In the genomic region with DNA sequence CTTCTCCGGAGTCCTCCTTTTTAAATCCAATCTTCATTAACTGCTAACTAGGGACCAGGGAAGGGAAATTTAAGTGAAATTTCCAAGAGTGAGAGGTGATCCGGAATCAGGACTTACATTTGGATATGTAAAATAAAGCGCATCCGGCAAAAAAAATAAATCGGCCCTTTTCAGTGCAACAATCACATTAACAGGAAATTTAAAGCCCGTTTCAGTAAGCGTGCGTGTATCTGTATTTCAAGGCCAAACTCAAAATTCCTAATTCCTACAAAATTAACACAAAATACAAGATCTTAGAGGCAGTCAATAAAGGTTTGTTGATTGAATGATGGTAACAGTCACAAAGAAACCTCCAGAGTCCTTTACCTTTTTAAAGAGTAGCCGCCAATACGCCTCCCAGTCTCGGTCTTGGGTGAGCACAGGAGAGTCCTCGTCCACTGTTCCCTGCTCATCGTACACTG, we compare ENCODE assay signal across 1 cellular context.
TF ChIP-seq lines count a peak whose summit lies in the region.

No MANE protein-coding gene starts in this region.

TF ChIP-seq in K562, 482 proteins besides CTCF, POLR2A, EP300 and RAD21 (continued from another document and continues in another):
- TF ChIP-seq KLF13 (tag; IDR thresholded peaks at IDR 0.05; ENCODE audit: borderline replicate concordance, low read depth) (no peak), PHF8 (IDR thresholded peaks at IDR 0.05; ENCODE audit: borderline replicate concordance, low read length) (no peak), MCM2 (IDR thresholded peaks at IDR 0.05; ENCODE audit: low read depth) (no peak), MTA2 (IDR thresholded peaks at IDR 0.05; ENCODE audit: low read depth) (no peak), FOXJ2 (tag; IDR thresholded peaks at IDR 0.05) (0 out of 2 replicates have a peak, but pooled peaks have one; percentile 31), SREBF2 (CRISPR knock-in tag; IDR thresholded peaks at IDR 0.05) (no peak), FOS (IDR thresholded peaks at IDR 0.05; ENCODE audit: extremely low read depth, insufficient read length) (no peak), ZNF12 (CRISPR knock-in tag; IDR thresholded peaks at IDR 0.05) (no peak; the same call in 1 of the 2 replicates), KLF1 (tag; IDR thresholded peaks at IDR 0.05) (no peak), RFX5 (IDR thresholded peaks at IDR 0.05; ENCODE audit: low read depth, low read length) (no peak), ARID1B (IDR thresholded peaks at IDR 0.05) (no peak), FOSL1 (tag; conservative IDR thresholded peaks at IDR 0.05) (no peak), TGIF2 (CRISPR knock-in tag; IDR thresholded peaks at IDR 0.05) (no peak), ZNF507 (tag; conservative IDR thresholded peaks at IDR 0.05) (no peak), ARNT (IDR thresholded peaks at IDR 0.05) (no peak), ZNF780A (CRISPR knock-in tag; IDR thresholded peaks at IDR 0.05) (no peak), SMAD1 (IDR thresholded peaks at IDR 0.05; ENCODE audit: low read depth, low read length, partially characterized antibody) (no peak), NFIC (IDR thresholded peaks at IDR 0.05) (no peak), RUNX1 (IDR thresholded peaks at IDR 0.05; ENCODE audit: low read depth) (no peak), SIX5 (IDR thresholded peaks at IDR 0.05; ENCODE audit: borderline replicate concordance in 1 of 2, insufficient read depth in 1 of 2, low read depth in 1 of 2, low read length in 2 of 2) (no peak), TCFL5 (CRISPR knock-in tag; conservative IDR thresholded peaks at IDR 0.05) (no peak), NR1H2 (CRISPR knock-in tag; IDR thresholded peaks at IDR 0.05) (no peak), NRF1 (conservative IDR thresholded peaks at IDR 0.05 in 1 of 2, IDR thresholded peaks at IDR 0.05 in 1 of 2) (no peak), CBX1 (IDR thresholded peaks at IDR 0.05; ENCODE audit: low read depth) (no peak), POLR2B (IDR thresholded peaks at IDR 0.05; ENCODE audit: low read depth, partially characterized antibody) (peak; percentile 13), DPF2 (IDR thresholded peaks at IDR 0.05) (0 out of 2 replicates have a peak, but pooled peaks have one; percentile 14), ETS2 (tag; IDR thresholded peaks at IDR 0.05; ENCODE audit: borderline replicate concordance, poor library complexity, severe bottlenecking) (no peak), NCOR1 (IDR thresholded peaks at IDR 0.05) (no peak), MAFK (IDR thresholded peaks at IDR 0.05; ENCODE audit: low read length) (no peak)
- TF ChIP-seq, protein P1, sequence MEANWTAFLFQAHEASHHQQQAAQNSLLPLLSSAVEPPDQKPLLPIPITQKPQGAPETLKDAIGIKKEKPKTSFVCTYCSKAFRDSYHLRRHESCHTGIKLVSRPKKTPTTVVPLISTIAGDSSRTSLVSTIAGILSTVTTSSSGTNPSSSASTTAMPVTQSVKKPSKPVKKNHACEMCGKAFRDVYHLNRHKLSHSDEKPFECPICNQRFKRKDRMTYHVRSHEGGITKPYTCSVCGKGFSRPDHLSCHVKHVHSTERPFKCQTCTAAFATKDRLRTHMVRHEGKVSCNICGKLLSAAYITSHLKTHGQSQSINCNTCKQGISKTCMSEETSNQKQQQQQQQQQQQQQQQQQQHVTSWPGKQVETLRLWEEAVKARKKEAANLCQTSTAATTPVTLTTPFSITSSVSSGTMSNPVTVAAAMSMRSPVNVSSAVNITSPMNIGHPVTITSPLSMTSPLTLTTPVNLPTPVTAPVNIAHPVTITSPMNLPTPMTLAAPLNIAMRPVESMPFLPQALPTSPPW (CRISPR knock-in tag; IDR thresholded peaks at IDR 0.05), result no peak
- TF ChIP-seq, protein P2, sequence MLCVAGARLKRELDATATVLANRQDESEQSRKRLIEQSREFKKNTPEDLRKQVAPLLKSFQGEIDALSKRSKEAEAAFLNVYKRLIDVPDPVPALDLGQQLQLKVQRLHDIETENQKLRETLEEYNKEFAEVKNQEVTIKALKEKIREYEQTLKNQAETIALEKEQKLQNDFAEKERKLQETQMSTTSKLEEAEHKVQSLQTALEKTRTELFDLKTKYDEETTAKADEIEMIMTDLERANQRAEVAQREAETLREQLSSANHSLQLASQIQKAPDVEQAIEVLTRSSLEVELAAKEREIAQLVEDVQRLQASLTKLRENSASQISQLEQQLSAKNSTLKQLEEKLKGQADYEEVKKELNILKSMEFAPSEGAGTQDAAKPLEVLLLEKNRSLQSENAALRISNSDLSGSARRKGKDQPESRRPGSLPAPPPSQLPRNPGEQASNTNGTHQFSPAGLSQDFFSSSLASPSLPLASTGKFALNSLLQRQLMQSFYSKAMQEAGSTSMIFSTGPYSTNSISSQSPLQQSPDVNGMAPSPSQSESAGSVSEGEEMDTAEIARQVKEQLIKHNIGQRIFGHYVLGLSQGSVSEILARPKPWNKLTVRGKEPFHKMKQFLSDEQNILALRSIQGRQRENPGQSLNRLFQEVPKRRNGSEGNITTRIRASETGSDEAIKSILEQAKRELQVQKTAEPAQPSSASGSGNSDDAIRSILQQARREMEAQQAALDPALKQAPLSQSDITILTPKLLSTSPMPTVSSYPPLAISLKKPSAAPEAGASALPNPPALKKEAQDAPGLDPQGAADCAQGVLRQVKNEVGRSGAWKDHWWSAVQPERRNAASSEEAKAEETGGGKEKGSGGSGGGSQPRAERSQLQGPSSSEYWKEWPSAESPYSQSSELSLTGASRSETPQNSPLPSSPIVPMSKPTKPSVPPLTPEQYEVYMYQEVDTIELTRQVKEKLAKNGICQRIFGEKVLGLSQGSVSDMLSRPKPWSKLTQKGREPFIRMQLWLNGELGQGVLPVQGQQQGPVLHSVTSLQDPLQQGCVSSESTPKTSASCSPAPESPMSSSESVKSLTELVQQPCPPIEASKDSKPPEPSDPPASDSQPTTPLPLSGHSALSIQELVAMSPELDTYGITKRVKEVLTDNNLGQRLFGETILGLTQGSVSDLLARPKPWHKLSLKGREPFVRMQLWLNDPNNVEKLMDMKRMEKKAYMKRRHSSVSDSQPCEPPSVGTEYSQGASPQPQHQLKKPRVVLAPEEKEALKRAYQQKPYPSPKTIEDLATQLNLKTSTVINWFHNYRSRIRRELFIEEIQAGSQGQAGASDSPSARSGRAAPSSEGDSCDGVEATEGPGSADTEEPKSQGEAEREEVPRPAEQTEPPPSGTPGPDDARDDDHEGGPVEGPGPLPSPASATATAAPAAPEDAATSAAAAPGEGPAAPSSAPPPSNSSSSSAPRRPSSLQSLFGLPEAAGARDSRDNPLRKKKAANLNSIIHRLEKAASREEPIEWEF (CRISPR knock-in tag; IDR thresholded peaks at IDR 0.05), result 0 out of 2 replicates have a peak, but pooled peaks have one; percentile 18
- TF ChIP-seq, protein P3, sequence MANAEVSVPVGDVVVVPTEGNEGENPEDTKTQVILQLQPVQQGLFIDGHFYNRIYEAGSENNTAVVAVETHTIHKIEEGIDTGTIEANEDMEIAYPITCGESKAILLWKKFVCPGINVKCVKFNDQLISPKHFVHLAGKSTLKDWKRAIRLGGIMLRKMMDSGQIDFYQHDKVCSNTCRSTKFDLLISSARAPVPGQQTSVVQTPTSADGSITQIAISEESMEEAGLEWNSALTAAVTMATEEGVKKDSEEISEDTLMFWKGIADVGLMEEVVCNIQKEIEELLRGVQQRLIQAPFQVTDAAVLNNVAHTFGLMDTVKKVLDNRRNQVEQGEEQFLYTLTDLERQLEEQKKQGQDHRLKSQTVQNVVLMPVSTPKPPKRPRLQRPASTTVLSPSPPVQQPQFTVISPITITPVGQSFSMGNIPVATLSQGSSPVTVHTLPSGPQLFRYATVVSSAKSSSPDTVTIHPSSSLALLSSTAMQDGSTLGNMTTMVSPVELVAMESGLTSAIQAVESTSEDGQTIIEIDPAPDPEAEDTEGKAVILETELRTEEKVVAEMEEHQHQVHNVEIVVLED (CRISPR knock-in tag; IDR thresholded peaks at IDR 0.05), result no peak
- TF ChIP-seq, protein P4, sequence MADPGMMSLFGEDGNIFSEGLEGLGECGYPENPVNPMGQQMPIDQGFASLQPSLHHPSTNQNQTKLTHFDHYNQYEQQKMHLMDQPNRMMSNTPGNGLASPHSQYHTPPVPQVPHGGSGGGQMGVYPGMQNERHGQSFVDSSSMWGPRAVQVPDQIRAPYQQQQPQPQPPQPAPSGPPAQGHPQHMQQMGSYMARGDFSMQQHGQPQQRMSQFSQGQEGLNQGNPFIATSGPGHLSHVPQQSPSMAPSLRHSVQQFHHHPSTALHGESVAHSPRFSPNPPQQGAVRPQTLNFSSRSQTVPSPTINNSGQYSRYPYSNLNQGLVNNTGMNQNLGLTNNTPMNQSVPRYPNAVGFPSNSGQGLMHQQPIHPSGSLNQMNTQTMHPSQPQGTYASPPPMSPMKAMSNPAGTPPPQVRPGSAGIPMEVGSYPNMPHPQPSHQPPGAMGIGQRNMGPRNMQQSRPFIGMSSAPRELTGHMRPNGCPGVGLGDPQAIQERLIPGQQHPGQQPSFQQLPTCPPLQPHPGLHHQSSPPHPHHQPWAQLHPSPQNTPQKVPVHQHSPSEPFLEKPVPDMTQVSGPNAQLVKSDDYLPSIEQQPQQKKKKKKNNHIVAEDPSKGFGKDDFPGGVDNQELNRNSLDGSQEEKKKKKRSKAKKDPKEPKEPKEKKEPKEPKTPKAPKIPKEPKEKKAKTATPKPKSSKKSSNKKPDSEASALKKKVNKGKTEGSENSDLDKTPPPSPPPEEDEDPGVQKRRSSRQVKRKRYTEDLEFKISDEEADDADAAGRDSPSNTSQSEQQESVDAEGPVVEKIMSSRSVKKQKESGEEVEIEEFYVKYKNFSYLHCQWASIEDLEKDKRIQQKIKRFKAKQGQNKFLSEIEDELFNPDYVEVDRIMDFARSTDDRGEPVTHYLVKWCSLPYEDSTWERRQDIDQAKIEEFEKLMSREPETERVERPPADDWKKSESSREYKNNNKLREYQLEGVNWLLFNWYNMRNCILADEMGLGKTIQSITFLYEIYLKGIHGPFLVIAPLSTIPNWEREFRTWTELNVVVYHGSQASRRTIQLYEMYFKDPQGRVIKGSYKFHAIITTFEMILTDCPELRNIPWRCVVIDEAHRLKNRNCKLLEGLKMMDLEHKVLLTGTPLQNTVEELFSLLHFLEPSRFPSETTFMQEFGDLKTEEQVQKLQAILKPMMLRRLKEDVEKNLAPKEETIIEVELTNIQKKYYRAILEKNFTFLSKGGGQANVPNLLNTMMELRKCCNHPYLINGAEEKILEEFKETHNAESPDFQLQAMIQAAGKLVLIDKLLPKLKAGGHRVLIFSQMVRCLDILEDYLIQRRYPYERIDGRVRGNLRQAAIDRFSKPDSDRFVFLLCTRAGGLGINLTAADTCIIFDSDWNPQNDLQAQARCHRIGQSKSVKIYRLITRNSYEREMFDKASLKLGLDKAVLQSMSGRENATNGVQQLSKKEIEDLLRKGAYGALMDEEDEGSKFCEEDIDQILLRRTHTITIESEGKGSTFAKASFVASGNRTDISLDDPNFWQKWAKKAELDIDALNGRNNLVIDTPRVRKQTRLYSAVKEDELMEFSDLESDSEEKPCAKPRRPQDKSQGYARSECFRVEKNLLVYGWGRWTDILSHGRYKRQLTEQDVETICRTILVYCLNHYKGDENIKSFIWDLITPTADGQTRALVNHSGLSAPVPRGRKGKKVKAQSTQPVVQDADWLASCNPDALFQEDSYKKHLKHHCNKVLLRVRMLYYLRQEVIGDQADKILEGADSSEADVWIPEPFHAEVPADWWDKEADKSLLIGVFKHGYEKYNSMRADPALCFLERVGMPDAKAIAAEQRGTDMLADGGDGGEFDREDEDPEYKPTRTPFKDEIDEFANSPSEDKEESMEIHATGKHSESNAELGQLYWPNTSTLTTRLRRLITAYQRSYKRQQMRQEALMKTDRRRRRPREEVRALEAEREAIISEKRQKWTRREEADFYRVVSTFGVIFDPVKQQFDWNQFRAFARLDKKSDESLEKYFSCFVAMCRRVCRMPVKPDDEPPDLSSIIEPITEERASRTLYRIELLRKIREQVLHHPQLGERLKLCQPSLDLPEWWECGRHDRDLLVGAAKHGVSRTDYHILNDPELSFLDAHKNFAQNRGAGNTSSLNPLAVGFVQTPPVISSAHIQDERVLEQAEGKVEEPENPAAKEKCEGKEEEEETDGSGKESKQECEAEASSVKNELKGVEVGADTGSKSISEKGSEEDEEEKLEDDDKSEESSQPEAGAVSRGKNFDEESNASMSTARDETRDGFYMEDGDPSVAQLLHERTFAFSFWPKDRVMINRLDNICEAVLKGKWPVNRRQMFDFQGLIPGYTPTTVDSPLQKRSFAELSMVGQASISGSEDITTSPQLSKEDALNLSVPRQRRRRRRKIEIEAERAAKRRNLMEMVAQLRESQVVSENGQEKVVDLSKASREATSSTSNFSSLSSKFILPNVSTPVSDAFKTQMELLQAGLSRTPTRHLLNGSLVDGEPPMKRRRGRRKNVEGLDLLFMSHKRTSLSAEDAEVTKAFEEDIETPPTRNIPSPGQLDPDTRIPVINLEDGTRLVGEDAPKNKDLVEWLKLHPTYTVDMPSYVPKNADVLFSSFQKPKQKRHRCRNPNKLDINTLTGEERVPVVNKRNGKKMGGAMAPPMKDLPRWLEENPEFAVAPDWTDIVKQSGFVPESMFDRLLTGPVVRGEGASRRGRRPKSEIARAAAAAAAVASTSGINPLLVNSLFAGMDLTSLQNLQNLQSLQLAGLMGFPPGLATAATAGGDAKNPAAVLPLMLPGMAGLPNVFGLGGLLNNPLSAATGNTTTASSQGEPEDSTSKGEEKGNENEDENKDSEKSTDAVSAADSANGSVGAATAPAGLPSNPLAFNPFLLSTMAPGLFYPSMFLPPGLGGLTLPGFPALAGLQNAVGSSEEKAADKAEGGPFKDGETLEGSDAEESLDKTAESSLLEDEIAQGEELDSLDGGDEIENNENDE (IDR thresholded peaks at IDR 0.05; ENCODE audit: low read depth, low read length), result no peak
- TF ChIP-seq, protein P5, sequence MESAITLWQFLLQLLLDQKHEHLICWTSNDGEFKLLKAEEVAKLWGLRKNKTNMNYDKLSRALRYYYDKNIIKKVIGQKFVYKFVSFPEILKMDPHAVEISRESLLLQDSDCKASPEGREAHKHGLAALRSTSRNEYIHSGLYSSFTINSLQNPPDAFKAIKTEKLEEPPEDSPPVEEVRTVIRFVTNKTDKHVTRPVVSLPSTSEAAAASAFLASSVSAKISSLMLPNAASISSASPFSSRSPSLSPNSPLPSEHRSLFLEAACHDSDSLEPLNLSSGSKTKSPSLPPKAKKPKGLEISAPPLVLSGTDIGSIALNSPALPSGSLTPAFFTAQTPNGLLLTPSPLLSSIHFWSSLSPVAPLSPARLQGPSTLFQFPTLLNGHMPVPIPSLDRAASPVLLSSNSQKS (CRISPR knock-in tag; IDR thresholded peaks at IDR 0.05), result no peak
- TF ChIP-seq, protein P6, sequence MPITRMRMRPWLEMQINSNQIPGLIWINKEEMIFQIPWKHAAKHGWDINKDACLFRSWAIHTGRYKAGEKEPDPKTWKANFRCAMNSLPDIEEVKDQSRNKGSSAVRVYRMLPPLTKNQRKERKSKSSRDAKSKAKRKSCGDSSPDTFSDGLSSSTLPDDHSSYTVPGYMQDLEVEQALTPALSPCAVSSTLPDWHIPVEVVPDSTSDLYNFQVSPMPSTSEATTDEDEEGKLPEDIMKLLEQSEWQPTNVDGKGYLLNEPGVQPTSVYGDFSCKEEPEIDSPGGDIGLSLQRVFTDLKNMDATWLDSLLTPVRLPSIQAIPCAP (CRISPR knock-in tag; IDR thresholded peaks at IDR 0.05; ENCODE audit: borderline replicate concordance), result no peak
